1 cellular context compared by ENCODE assay signal in the genomic region with DNA sequence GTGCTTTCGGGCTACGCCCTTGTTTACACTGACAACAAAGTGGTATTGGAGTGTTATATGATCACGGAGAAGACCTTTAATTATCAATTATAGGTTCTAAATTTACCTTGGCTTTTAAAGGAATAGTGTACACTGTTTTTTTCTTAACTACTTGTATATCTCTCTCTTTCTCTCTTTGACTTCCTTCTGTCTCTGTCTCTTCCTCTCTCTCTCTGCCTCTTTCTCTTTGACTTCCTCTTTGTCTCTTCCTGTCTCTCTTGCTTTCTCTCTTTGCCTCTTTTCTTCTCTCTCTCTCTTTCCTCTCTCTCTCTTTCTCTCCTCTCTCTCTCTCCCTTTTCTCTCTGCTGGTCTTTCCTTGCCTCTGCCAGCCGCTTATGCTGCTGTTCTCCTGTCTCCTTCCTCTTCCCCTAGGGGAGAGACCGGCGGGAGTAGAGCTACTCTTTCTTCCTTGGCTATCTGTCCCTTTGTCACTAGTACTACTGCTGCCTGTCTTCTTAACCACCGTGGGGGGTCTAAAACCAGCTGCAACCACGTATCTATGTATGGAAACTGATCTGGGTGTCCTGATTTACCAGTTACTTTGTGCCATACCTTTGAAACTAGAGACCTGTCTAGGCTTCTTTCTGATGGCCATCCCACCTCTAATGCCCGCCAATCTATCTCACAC.
TF ChIP-seq lines count a peak whose summit lies in the region.

No MANE protein-coding gene starts in this region.

TF ChIP-seq in K562, 482 proteins besides CTCF, POLR2A, EP300 and RAD21 (continued from another document and continues in another):
- TF ChIP-seq WHSC1 (IDR thresholded peaks at IDR 0.05; ENCODE audit: low read length), result no peak
- no peak for TF ChIP-seq TEAD4 (IDR thresholded peaks at IDR 0.05; ENCODE audit: low read length)
- TF ChIP-seq TEAD4 (CRISPR knock-in tag; IDR thresholded peaks at IDR 0.05; ENCODE audit: borderline replicate concordance), result no peak
- TF ChIP-seq PHTF2 (CRISPR knock-in tag; IDR thresholded peaks at IDR 0.05), result no peak
- TF ChIP-seq, protein P1, sequence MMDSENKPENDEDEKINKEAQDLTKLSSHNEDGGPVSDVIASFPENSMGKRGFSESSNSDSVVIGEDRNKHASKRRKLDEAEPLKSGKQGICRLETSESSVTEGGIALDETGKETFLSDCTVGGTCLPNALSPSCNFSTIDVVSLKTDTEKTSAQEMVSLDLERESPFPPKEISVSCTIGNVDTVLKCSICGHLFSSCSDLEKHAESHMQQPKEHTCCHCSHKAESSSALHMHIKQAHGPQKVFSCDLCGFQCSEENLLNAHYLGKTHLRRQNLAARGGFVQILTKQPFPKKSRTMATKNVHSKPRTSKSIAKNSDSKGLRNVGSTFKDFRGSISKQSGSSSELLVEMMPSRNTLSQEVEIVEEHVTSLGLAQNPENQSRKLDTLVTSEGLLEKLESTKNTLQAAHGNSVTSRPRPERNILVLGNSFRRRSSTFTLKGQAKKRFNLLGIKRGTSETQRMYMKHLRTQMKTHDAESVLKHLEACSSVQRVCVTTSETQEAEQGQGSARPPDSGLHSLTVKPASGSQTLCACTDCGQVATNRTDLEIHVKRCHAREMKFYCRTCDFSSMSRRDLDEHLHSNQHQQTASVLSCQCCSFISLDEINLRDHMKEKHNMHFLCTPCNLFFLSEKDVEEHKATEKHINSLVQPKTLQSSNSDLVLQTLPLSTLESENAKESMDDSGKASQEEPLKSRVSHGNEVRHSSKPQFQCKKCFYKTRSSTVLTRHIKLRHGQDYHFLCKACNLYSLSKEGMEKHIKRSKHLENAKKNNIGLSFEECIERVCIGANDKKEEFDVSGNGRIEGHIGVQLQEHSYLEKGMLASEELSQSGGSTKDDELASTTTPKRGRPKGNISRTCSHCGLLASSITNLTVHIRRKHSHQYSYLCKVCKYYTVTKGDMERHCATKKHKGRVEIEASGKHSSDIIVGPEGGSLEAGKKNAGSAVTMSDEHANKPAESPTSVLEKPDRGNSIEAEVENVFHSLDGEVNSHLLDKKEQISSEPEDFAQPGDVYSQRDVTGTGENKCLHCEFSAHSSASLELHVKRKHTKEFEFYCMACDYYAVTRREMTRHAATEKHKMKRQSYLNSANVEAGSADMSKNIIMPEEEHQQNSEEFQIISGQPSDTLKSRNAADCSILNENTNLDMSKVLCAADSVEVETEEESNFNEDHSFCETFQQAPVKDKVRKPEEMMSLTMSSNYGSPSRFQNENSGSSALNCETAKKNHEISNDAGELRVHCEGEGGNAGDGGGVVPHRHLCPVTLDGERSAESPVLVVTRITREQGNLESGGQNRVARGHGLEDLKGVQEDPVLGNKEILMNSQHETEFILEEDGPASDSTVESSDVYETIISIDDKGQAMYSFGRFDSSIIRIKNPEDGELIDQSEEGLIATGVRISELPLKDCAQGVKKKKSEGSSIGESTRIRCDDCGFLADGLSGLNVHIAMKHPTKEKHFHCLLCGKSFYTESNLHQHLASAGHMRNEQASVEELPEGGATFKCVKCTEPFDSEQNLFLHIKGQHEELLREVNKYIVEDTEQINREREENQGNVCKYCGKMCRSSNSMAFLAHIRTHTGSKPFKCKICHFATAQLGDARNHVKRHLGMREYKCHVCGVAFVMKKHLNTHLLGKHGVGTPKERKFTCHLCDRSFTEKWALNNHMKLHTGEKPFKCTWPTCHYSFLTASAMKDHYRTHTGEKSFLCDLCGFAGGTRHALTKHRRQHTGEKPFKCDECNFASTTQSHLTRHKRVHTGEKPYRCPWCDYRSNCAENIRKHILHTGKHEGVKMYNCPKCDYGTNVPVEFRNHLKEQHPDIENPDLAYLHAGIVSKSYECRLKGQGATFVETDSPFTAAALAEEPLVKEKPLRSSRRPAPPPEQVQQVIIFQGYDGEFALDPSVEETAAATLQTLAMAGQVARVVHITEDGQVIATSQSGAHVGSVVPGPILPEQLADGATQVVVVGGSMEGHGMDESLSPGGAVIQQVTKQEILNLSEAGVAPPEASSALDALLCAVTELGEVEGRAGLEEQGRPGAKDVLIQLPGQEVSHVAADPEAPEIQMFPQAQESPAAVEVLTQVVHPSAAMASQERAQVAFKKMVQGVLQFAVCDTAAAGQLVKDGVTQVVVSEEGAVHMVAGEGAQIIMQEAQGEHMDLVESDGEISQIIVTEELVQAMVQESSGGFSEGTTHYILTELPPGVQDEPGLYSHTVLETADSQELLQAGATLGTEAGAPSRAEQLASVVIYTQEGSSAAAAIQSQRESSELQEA (IDR thresholded peaks at IDR 0.05; ENCODE audit: low read depth), result peak; percentile 61; the same call in 1 of the 2 replicates
- TF ChIP-seq SIRT6 (IDR thresholded peaks at IDR 0.05; ENCODE audit: low read depth, low read length), result no peak
- TF ChIP-seq NONO (IDR thresholded peaks at IDR 0.05; ENCODE audit: low read depth in 2 of 2, low read length in 1 of 2), result no peak
- peak; percentile 33 for TF ChIP-seq PHF20 (IDR thresholded peaks at IDR 0.05; ENCODE audit: partially characterized antibody)
- TF ChIP-seq, protein P2, sequence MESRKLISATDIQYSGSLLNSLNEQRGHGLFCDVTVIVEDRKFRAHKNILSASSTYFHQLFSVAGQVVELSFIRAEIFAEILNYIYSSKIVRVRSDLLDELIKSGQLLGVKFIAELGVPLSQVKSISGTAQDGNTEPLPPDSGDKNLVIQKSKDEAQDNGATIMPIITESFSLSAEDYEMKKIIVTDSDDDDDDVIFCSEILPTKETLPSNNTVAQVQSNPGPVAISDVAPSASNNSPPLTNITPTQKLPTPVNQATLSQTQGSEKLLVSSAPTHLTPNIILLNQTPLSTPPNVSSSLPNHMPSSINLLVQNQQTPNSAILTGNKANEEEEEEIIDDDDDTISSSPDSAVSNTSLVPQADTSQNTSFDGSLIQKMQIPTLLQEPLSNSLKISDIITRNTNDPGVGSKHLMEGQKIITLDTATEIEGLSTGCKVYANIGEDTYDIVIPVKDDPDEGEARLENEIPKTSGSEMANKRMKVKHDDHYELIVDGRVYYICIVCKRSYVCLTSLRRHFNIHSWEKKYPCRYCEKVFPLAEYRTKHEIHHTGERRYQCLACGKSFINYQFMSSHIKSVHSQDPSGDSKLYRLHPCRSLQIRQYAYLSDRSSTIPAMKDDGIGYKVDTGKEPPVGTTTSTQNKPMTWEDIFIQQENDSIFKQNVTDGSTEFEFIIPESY (CRISPR knock-in tag; IDR thresholded peaks at IDR 0.05), result 0 out of 2 replicates have a peak, but pooled peaks have one; percentile 15
- no peak; a peak in 1 of 4 replicates for TF ChIP-seq KDM4B (IDR thresholded peaks at IDR 0.05; ENCODE audit: borderline replicate concordance in 2 of 2, low read depth in 1 of 2)
- TF ChIP-seq, protein P3, sequence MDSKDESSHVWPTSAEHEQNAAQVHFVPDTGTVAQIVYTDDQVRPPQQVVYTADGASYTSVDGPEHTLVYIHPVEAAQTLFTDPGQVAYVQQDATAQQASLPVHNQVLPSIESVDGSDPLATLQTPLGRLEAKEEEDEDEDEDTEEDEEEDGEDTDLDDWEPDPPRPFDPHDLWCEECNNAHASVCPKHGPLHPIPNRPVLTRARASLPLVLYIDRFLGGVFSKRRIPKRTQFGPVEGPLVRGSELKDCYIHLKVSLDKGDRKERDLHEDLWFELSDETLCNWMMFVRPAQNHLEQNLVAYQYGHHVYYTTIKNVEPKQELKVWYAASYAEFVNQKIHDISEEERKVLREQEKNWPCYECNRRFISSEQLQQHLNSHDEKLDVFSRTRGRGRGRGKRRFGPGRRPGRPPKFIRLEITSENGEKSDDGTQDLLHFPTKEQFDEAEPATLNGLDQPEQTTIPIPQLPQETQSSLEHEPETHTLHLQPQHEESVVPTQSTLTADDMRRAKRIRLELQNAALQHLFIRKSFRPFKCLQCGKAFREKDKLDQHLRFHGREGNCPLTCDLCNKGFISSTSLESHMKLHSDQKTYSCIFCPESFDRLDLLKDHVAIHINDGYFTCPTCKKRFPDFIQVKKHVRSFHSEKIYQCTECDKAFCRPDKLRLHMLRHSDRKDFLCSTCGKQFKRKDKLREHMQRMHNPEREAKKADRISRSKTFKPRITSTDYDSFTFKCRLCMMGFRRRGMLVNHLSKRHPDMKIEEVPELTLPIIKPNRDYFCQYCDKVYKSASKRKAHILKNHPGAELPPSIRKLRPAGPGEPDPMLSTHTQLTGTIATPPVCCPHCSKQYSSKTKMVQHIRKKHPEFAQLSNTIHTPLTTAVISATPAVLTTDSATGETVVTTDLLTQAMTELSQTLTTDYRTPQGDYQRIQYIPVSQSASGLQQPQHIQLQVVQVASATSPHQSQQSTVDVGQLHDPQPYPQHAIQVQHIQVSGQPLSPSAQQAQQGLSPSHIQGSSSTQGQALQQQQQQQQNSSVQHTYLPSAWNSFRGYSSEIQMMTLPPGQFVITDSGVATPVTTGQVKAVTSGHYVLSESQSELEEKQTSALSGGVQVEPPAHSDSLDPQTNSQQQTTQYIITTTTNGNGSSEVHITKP (IDR thresholded peaks at IDR 0.05; ENCODE audit: partially characterized antibody), result no peak
- no peak for TF ChIP-seq ZNF354B (CRISPR knock-in tag; IDR thresholded peaks at IDR 0.05)
- TF ChIP-seq NELFE (IDR thresholded peaks at IDR 0.05; ENCODE audit: insufficient read depth, insufficient read length), result no peak
- no peak for TF ChIP-seq HCFC1 (IDR thresholded peaks at IDR 0.05; ENCODE audit: low read depth, low read length)
- no peak for TF ChIP-seq SP1 (CRISPR knock-in tag; IDR thresholded peaks at IDR 0.05)
- TF ChIP-seq RBM17 (IDR thresholded peaks at IDR 0.05; ENCODE audit: borderline replicate concordance, low read depth, low read length), result no peak
- peak; percentile 52; the same call in 1 of the 2 replicates for TF ChIP-seq HDAC2 (IDR thresholded peaks at IDR 0.05)
- TF ChIP-seq, protein P4, sequence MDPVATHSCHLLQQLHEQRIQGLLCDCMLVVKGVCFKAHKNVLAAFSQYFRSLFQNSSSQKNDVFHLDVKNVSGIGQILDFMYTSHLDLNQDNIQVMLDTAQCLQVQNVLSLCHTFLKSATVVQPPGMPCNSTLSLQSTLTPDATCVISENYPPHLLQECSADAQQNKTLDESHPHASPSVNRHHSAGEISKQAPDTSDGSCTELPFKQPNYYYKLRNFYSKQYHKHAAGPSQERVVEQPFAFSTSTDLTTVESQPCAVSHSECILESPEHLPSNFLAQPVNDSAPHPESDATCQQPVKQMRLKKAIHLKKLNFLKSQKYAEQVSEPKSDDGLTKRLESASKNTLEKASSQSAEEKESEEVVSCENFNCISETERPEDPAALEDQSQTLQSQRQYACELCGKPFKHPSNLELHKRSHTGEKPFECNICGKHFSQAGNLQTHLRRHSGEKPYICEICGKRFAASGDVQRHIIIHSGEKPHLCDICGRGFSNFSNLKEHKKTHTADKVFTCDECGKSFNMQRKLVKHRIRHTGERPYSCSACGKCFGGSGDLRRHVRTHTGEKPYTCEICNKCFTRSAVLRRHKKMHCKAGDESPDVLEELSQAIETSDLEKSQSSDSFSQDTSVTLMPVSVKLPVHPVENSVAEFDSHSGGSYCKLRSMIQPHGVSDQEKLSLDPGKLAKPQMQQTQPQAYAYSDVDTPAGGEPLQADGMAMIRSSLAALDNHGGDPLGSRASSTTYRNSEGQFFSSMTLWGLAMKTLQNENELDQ (CRISPR knock-in tag; IDR thresholded peaks at IDR 0.05; ENCODE audit: borderline replicate concordance), result no peak
- TF ChIP-seq ZNF197 (CRISPR knock-in tag; IDR thresholded peaks at IDR 0.05; ENCODE audit: low read depth), result no peak
- TF ChIP-seq FOS (IDR thresholded peaks at IDR 0.05; ENCODE audit: extremely low read depth, insufficient read length), result no peak
- TF ChIP-seq SMAD2 (IDR thresholded peaks at IDR 0.05; ENCODE audit: low read depth, low read length), result no peak
- TF ChIP-seq TARDBP (IDR thresholded peaks at IDR 0.05), result no peak
- peak; percentile 53; the same call in 1 of the 2 replicates for TF ChIP-seq ZEB2 (IDR thresholded peaks at IDR 0.05)
- TF ChIP-seq HMG20B (CRISPR knock-in tag; IDR thresholded peaks at IDR 0.05), result no peak
- TF ChIP-seq NFIX (CRISPR knock-in tag; IDR thresholded peaks at IDR 0.05; ENCODE audit: low read depth), result no peak
- peak; percentile 95 for TF ChIP-seq ELF4 (CRISPR knock-in tag; IDR thresholded peaks at IDR 0.05)
- no peak for TF ChIP-seq ZNF146 (CRISPR knock-in tag; IDR thresholded peaks at IDR 0.05; ENCODE audit: unreplicated experiment)
- TF ChIP-seq KLF10 (CRISPR knock-in tag; IDR thresholded peaks at IDR 0.05), result no peak
- TF ChIP-seq CTBP1 (IDR thresholded peaks at IDR 0.05; ENCODE audit: borderline replicate concordance), result no peak
- TF ChIP-seq MCM5 (IDR thresholded peaks at IDR 0.05; ENCODE audit: low read depth), result no peak
- TF ChIP-seq FOXK2 (conservative IDR thresholded peaks at IDR 0.05 in 1 of 2, IDR thresholded peaks at IDR 0.05 in 1 of 2; ENCODE audit: low read depth in 2 of 2), result peak; percentile 72 to 80; a peak in 3 of 4 replicates
- TF ChIP-seq, protein P5, sequence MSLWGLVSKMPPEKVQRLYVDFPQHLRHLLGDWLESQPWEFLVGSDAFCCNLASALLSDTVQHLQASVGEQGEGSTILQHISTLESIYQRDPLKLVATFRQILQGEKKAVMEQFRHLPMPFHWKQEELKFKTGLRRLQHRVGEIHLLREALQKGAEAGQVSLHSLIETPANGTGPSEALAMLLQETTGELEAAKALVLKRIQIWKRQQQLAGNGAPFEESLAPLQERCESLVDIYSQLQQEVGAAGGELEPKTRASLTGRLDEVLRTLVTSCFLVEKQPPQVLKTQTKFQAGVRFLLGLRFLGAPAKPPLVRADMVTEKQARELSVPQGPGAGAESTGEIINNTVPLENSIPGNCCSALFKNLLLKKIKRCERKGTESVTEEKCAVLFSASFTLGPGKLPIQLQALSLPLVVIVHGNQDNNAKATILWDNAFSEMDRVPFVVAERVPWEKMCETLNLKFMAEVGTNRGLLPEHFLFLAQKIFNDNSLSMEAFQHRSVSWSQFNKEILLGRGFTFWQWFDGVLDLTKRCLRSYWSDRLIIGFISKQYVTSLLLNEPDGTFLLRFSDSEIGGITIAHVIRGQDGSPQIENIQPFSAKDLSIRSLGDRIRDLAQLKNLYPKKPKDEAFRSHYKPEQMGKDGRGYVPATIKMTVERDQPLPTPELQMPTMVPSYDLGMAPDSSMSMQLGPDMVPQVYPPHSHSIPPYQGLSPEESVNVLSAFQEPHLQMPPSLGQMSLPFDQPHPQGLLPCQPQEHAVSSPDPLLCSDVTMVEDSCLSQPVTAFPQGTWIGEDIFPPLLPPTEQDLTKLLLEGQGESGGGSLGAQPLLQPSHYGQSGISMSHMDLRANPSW (CRISPR knock-in tag; IDR thresholded peaks at IDR 0.05), result no peak
- TF ChIP-seq EHMT2 (IDR thresholded peaks at IDR 0.05), result peak; percentile 79
- TF ChIP-seq TOE1 (IDR thresholded peaks at IDR 0.05; ENCODE audit: borderline replicate concordance), result peak; percentile 68
- no peak for TF ChIP-seq TOE1 (CRISPR knock-in tag; IDR thresholded peaks at IDR 0.05; ENCODE audit: borderline replicate concordance, low read depth)
- TF ChIP-seq NCOA1 (IDR thresholded peaks at IDR 0.05; ENCODE audit: low read depth), result no peak
- TF ChIP-seq ZNF586 (CRISPR knock-in tag; conservative IDR thresholded peaks at IDR 0.05), result no peak
- no peak for TF ChIP-seq SREBF2 (CRISPR knock-in tag; IDR thresholded peaks at IDR 0.05)
- TF ChIP-seq ARID1B (IDR thresholded peaks at IDR 0.05), result peak; percentile 59
- TF ChIP-seq, protein P6, sequence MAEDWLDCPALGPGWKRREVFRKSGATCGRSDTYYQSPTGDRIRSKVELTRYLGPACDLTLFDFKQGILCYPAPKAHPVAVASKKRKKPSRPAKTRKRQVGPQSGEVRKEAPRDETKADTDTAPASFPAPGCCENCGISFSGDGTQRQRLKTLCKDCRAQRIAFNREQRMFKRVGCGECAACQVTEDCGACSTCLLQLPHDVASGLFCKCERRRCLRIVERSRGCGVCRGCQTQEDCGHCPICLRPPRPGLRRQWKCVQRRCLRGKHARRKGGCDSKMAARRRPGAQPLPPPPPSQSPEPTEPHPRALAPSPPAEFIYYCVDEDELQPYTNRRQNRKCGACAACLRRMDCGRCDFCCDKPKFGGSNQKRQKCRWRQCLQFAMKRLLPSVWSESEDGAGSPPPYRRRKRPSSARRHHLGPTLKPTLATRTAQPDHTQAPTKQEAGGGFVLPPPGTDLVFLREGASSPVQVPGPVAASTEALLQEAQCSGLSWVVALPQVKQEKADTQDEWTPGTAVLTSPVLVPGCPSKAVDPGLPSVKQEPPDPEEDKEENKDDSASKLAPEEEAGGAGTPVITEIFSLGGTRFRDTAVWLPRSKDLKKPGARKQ (CRISPR knock-in tag; IDR thresholded peaks at IDR 0.05), result no peak
